ENCODE assay signal across 8 cellular contexts in the genomic region with DNA sequence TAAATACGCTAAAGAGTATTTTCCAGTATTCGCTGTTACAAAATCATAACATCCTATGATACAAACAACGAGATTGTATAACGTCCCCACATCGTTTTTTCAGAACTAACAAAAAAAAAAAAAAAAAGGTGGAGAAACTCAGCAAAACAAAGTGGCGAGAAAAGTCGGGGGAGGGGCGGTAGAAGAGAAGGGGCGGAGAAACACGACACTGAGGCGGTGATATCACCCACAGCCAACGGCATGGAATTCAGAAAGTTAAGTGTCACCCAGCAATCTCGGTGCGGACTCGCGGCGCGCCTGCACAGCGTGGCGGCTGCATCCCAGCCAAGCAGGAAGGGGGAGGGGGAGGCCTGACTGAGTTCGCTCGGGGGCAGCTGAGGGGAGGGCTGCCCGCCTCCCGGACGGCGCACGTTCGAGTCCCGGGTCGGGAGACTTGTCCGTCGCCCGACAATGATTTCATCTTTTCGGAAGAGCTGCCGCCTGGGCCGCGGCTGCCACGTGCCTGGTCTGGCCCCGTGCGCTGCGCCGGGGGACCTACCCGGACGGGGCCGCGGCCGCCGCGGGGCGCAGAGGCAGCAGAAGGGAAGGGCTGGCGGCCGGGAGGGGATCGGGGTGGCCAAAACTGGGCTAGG. TPM values are rescaled to one million over a fixed set of nuclear protein-coding genes. Genes with fewer than 3 reads are reported as not detected.
DNase-seq lines count a peak whose midpoint lies in the region; ATAC-seq and TF ChIP-seq lines count a peak whose summit lies in the region.

No MANE protein-coding gene starts in this region.

- TF ChIP-seq CTCF in left lung (IDR thresholded peaks at IDR 0.05) = no peak

- no peaks in the 10 kb centered on the region for H3K36me3 ChIP-seq in left lung

- no peaks in the 10 kb centered on the region for H3K9me3 Mint-ChIP-seq in activated CD4-positive, alpha-beta memory T cell treated with anti-CD3 and anti-CD28 coated beads for 36 hours

- peaks cover 4% of the 10 kb centered on the region for H3K36me3 Mint-ChIP-seq in activated CD4-positive, alpha-beta memory T cell treated with anti-CD3 and anti-CD28 coated beads for 36 hours

- no peaks in the 10 kb centered on the region for H3K9me3 ChIP-seq in left lung

- intact Hi-C loops in activated CD4-positive, alpha-beta memory T cell treated with anti-CD3 and anti-CD28 coated beads for 36 hours (cut with micrococcal nuclease) = loop anchor here (2.0 to 5.0 kb wide), 3 partner anchors 540 to 817 kb away; a partner anchor contains a TSS
- intact Hi-C loops in left lung (cut with DNase I) = no loop called here

- peak overlapping the region; percentile 96 for H3K27ac Mint-ChIP-seq in activated CD4-positive, alpha-beta memory T cell treated with anti-CD3 and anti-CD28 coated beads for 36 hours

- H3K4me1 Mint-ChIP-seq in activated CD4-positive, alpha-beta memory T cell treated with anti-CD3 and anti-CD28 coated beads for 36 hours (ENCODE audit: low read depth) = peaks cover 63% of the 10 kb centered on the region

- POLR2A ChIA-PET in activated CD4-positive, alpha-beta memory T cell treated with anti-CD3 and anti-CD28 coated beads for 36 hours (lab: Charles Lee) = interaction anchor here (0.7 to 3.2 kb wide), 5 partner anchors 22 to 471 kb away, joined by 3 to 23 read pairs (median 8); a partner anchor contains a TSS

- H3K4me1 ChIP-seq in left lung = peaks cover 21 to 53% of the 10 kb centered on the region in 2 donors

- DNase-seq in NCI-H1436 (lab: John Stamatoyannopoulos, UW) = peak; percentile 58
- no peak for DNase-seq in NCI-H1436 treated with DMSO at 0.1 percent for 48 hours (lab: John Stamatoyannopoulos, UW)
- DNase-seq in NCI-H748 treated with DMSO at 0.1 percent for 48 hours (lab: John Stamatoyannopoulos, UW) = peak; percentile 63
- peak; percentile 91 for DNase-seq in activated CD4-positive, alpha-beta memory T cell treated with anti-CD3 and anti-CD28 coated beads for 36 hours
- peak; percentile 88 to 97 for DNase-seq in dermis microvascular lymphatic vessel endothelial cell (ENCODE audit: low read depth in 2 of 2)
- peak; percentile 92 to 93 for DNase-seq in left lung
- peak; percentile 83 for DNase-seq in stimulated activated CD4-positive, alpha-beta T cell treated with anti-CD3 and anti-CD28 coated beads, Interleukin-1b, Interleukin-23, amount 100 ng/mL, for 48 hours

- H3K27me3 ChIP-seq in left lung = peaks cover 0 to 36% of the 10 kb centered on the region in 2 donors

- H3K27me3 Mint-ChIP-seq in activated CD4-positive, alpha-beta memory T cell treated with anti-CD3 and anti-CD28 coated beads for 36 hours = no peaks in the 10 kb centered on the region

- ATAC-seq in HG03442 (IDR thresholded peaks at IDR 0.05; ENCODE audit: unreplicated experiment) = peak; percentile 36
- ATAC-seq in left lung = peak; percentile 74

- peak overlapping the region; percentile 81 to 83 for H3K4me3 ChIP-seq in left lung

- peak overlapping the region; percentile 95 for H3K4me3 Mint-ChIP-seq in activated CD4-positive, alpha-beta memory T cell treated with anti-CD3 and anti-CD28 coated beads for 36 hours

- CTCF ChIA-PET in activated CD4-positive, alpha-beta memory T cell treated with anti-CD3 and anti-CD28 coated beads for 36 hours (lab: Charles Lee) = interaction anchor here (1.6 to 2.4 kb wide), 3 partner anchors 24 to 102 kb away, joined by 4 to 8 read pairs (median 6); no protein-coding TSS in a partner anchor

- peak overlapping the region; percentile 96 to 99 for H3K27ac ChIP-seq in left lung

RNA-seq across cellular contexts. Expression of a gene that starts 0.8 kb away (rescaled TPM):
- 10 to 100 TPM; 15.0 to 16.6 TPM for total RNA-seq in activated CD4-positive, alpha-beta memory T cell treated with anti-CD3 and anti-CD28 coated beads for 36 hours
- total RNA-seq in dermis microvascular lymphatic vessel endothelial cell (44.4 and 51.1 TPM in 2 replicates), left lung (10 to 100 TPM; 48.1 to 51.7 TPM)
